ENCODE assay signal across 29 cellular contexts in genomic region chr14:90467501-90467900, GRCh38.
"Had no signal": no experiment of that assay in that cellular context is flagged by ENCODE, and none has a peak within 500 bp of the region (broad histone marks: within the 10 kb centered on the region; RNA-seq: fewer than 3 reads in every experiment).

No MANE protein-coding gene starts in this region.

- H3K4me3 Mint-ChIP-seq: activated CD4-positive, alpha-beta T cell treated with anti-CD3 and anti-CD28 coated beads, Interleukin-2, amount 10 ng/mL, durations not matched to agents 24 days and 14 days; activated CD8-positive, alpha-beta T cell treated with anti-CD3 and anti-CD28 coated beads for 36 hours; activated naive CD4-positive, alpha-beta T cell treated with anti-CD3 and anti-CD28 coated beads, Interleukin-2, amount 50 U/mL, for 24 hours; activated T-cell treated with anti-CD3 and anti-CD28 coated beads, Interleukin-2, amount 50 U/mL, for 24 hours; brain; T-cell; T-helper 17 cell had no signal

- H3K4me1 Mint-ChIP-seq: activated CD4-positive, alpha-beta T cell treated with anti-CD3 and anti-CD28 coated beads, Interleukin-2, amount 10 ng/mL, durations not matched to agents 24 days and 14 days; activated naive CD4-positive, alpha-beta T cell treated with anti-CD3 and anti-CD28 coated beads, Interleukin-2, amount 50 U/mL, for 24 hours; brain; T-cell; T-helper 17 cell had no signal

- H3K27me3 Mint-ChIP-seq: brain had no signal

- H3K36me3 Mint-ChIP-seq: brain, T-cell had no signal

- H3K4me3 ChIP-seq: adrenal gland, Peyer's patch had no signal

- H3K27ac Mint-ChIP-seq: activated CD4-positive, alpha-beta T cell treated with anti-CD3 and anti-CD28 coated beads, Interleukin-2, amount 10 ng/mL, durations not matched to agents 24 days and 14 days; activated CD8-positive, alpha-beta T cell treated with anti-CD3 and anti-CD28 coated beads for 36 hours; activated naive CD4-positive, alpha-beta T cell treated with anti-CD3 and anti-CD28 coated beads, Interleukin-2, amount 50 U/mL, for 24 hours; activated T-cell treated with anti-CD3 and anti-CD28 coated beads, Interleukin-2, amount 50 U/mL, for 24 hours; activated T-helper 2 cell treated with anti-CD3 and anti-CD28 coated beads, Interferon-gamma antibody, Interleukin-2, Interleukin-4, amounts not matched to agents 10 μg/mL and 5 μg/mL and 100 μg/mL, durations not matched to agents 14 hours and 24 hours and 36 hours; brain; T-cell; T-helper 17 cell had no signal

- DNase-seq: activated CD4-positive, alpha-beta T cell treated with anti-CD3 and anti-CD28 coated beads for 1 hour; activated CD4-positive, alpha-beta T cell treated with anti-CD3 and anti-CD28 coated beads, Interleukin-2, amount 10 ng/mL, durations not matched to agents 24 days and 14 days; activated CD4-positive, alpha-beta T cell treated with anti-CD3 and anti-CD28 coated beads, Interleukin-2, amount 50 U/mL, for 4 hours; activated CD4-positive, CD25-positive, alpha-beta regulatory T cell; activated CD8-positive, alpha-beta T cell treated with anti-CD3 and anti-CD28 coated beads for 36 hours; activated gamma-delta T cell; activated naive CD4-positive, alpha-beta T cell treated with Interleukin-2 at 50 U/mL for 16 hours; activated T-cell treated with anti-CD3 and anti-CD28 coated beads, Interleukin-2, amount 50 U/mL, for 24 hours; adrenal gland; caudate nucleus; cerebellar nuclear complex; MM.1S; MV-4-11; NCI-H1092; NCI-H1436 treated with DMSO at 0.1 percent for 48 hours; NCI-H1694 treated with DMSO at 0.1 percent for 48 hours; NCI-H2029; NCI-H345; NCI-H69; NK-92 treated with Interleukin-12 subunit alpha and Interleukin-12 subunit beta, amount 100 ng/mL, for 24 hours; PC-3; Peyer's patch; SIG-M5; T-cell; T-helper 17 cell; T-helper 9 cell had no signal

- H3K9me3 Mint-ChIP-seq: activated naive CD4-positive, alpha-beta T cell treated with anti-CD3 and anti-CD28 coated beads, Interleukin-2, amount 50 U/mL, for 24 hours had no signal
